8 cellular contexts compared by ENCODE assay signal in genomic region chr2:12715878-12716249, GRCh38. TPM values are rescaled to one million over a fixed set of nuclear protein-coding genes. Genes with fewer than 3 reads are reported as not detected.
A peak's percentile ranks its signal among the peaks of the same experiment; 100 is the strongest.
DNase-seq lines count a peak whose midpoint lies in the region; FAIRE-seq and TF ChIP-seq lines count a peak whose summit lies in the region.

No MANE protein-coding gene starts in this region.

- TF ChIP-seq CTCF in foreskin fibroblast (IDR thresholded peaks at IDR 0.05; ENCODE audit: low read depth, low read length), result peak; percentile 59
- peak; percentile 31 to 50 (median 45) for TF ChIP-seq CTCF in testis (IDR thresholded peaks at IDR 0.05)

- intact Hi-C loops in testis (cut with DNase I; ENCODE audit: low total_unique reads), result no loop called here

- TF ChIP-seq POLR2A in GM12891 (IDR thresholded peaks at IDR 0.05; ENCODE audit: low read depth, low read length) (no peak), testis (IDR thresholded peaks at IDR 0.05) (no peak)

- peak overlapping the region; percentile 84 for H3K4me3 ChIP-seq in HUES6 (ENCODE audit: low read depth, low read length)
- peak overlapping the region; percentile 78 to 85 for H3K4me3 ChIP-seq in foreskin fibroblast (ENCODE audit: low read depth in 1 of 2, low read length in 2 of 2)
- peak overlapping the region; percentile 85 to 95 for H3K4me3 ChIP-seq in testis

- H3K9me3 ChIP-seq in HUES6 (ENCODE audit: control insufficient read depth, insufficient read depth, low read depth, low read length) (no peaks in the 10 kb centered on the region), testis (no peaks in the 10 kb centered on the region)

- H3K36me3 ChIP-seq in HUES6 (ENCODE audit: control insufficient read depth, insufficient read depth, low read length) (no peaks in the 10 kb centered on the region), testis (ENCODE audit: low read depth, missing control alignments) (no peaks in the 10 kb centered on the region)

- no peak for FAIRE-seq in GM12891 (lab: Jason Lieb, UNC)

- WGBS in testis, 2 donors, result 6 to 8% methylated on average over 10 of the region's 10 CpGs

- no peaks in the 10 kb centered on the region; the same call in 1 of the 2 replicates for H3K27me3 ChIP-seq in HUES6 (ENCODE audit: control insufficient read depth, insufficient read depth, low read length)
- no peaks in the 10 kb centered on the region for H3K27me3 ChIP-seq in testis

- DNase-seq in GM12891 (ENCODE audit: insufficient read length, low spot score) (peak; percentile 42), RKO (ENCODE audit: low spot score) (peak; percentile 59), foreskin fibroblast (peak in 1 of 2 donors; percentile 81), nucleus accumbens (lab: John Stamatoyannopoulos, UW) (peak in 40 of 56 donors; percentile 22 to 76 (median 56)), testis (peak; percentile 87), NCI-H1048 (lab: John Stamatoyannopoulos, UW) (no peak)
- peak; percentile 77 for DNase-seq in activated effector memory CD4-positive, alpha-beta T cell treated with Interleukin-2 at 50 U/mL for 16 hours

- H3K4me1 ChIP-seq in HUES6 (ENCODE audit: control insufficient read depth, insufficient read depth, low read length) (peaks cover 27% of the 10 kb centered on the region), testis (peaks cover 24% of the 10 kb centered on the region)

- H3K9ac ChIP-seq in HUES6 (ENCODE audit: low read length), result peak overlapping the region; percentile 90

- H3K27ac ChIP-seq in HUES6 (ENCODE audit: low read depth, low read length), result peak overlapping the region; percentile 85; the same call in 1 of the 2 replicates
- H3K27ac ChIP-seq in testis, result peak overlapping the region; percentile 96 to 98

TF ChIP-seq in GM12891, 5 proteins besides CTCF, POLR2A, EP300 and RAD21:
- TF ChIP-seq PAX5 (IDR thresholded peaks at IDR 0.05; ENCODE audit: insufficient read depth, low read length, severe bottlenecking), result no peak
- TF ChIP-seq POLR2AphosphoS5 (IDR thresholded peaks at IDR 0.05; ENCODE audit: low read depth, low read length), result no peak
- TF ChIP-seq SPI1 (IDR thresholded peaks at IDR 0.05; ENCODE audit: low read depth, low read length), result no peak
- no peak for TF ChIP-seq TAF1 (IDR thresholded peaks at IDR 0.05; ENCODE audit: low read depth, low read length)

RNA-seq across cellular contexts. Expression of gene TRIB2, which starts 0.9 kb away (rescaled TPM):
- 5.0 TPM for polyA plus RNA-seq in GM12891 (2012; ENCODE audit: low read depth, missing spikeins)
- total RNA-seq in testis, result 100 to 1,000 TPM; 189 to 190 TPM
- 54.9 TPM for polyA plus RNA-seq in testis (ENCODE audit: insufficient read depth, low read depth, low replicate concordance)
